26 cellular contexts compared by ENCODE assay signal in genomic region chr12:108180255-108181094, GRCh38. TPM values are rescaled to one million over a fixed set of nuclear protein-coding genes. Genes with fewer than 3 reads are reported as not detected.
DNase-seq lines count a peak whose midpoint lies in the region; ATAC-seq, FAIRE-seq and TF ChIP-seq lines count a peak whose summit lies in the region.
"Had no signal": no experiment of that assay in that cellular context is flagged by ENCODE, and none has a peak within 500 bp of the region (broad histone marks: within the 10 kb centered on the region; RNA-seq: fewer than 3 reads in every experiment).

No MANE protein-coding gene starts in this region.

- 0 out of 2 replicates have a peak overlapping the region, but pooled peaks have one; percentile 64 for H2BK20ac ChIP-seq in H1 (ENCODE audit: low read length)

- no peaks in the 10 kb centered on the region for H4K20me1 ChIP-seq in H1 (replicated peaks in 1 of 2; ENCODE audit: control insufficient read depth in 1 of 2, insufficient read depth in 2 of 2, low read length in 2 of 2)

- no peak overlapping the region for H3K23ac ChIP-seq in H1 (ENCODE audit: insufficient read length)

- no peak overlapping the region for H3K9ac ChIP-seq in H1 (replicated peaks in 1 of 4; ENCODE audit: extremely low read depth in 1 of 4, low read depth in 3 of 4, low read length in 3 of 4)

- no peaks in the 10 kb centered on the region for H3K23me2 ChIP-seq in H1 (ENCODE audit: low read depth, low read length)

- no peaks in the 10 kb centered on the region for H3K79me1 ChIP-seq in H1 (ENCODE audit: low read depth, low read length)

- no peak overlapping the region for H3K4me3 Mint-ChIP-seq in stimulated activated effector memory CD8-positive, alpha-beta T cell treated with anti-CD3 and anti-CD28 coated beads, Interleukin-12 subunit alpha, Interleukin-12 subunit beta, amount 100 ng/mL, for 72 hours
- H3K4me3 Mint-ChIP-seq: CD4-positive, CD25-positive, alpha-beta regulatory T cell had no signal

- no peak overlapping the region for H3K18ac ChIP-seq in H1 (ENCODE audit: extremely low read depth, low read length)

- no peak overlapping the region for H2BK120ac ChIP-seq in H1 (replicated peaks; ENCODE audit: low read depth, low read length)

- H4K91ac ChIP-seq in H1 (replicated peaks; ENCODE audit: insufficient read length, low read length) = no peak overlapping the region

- TF ChIP-seq RAD21 in H1 (IDR thresholded peaks at IDR 0.05 in 1 of 2, conservative IDR thresholded peaks at IDR 0.05 in 1 of 2; ENCODE audit: low read depth in 2 of 2, low read length in 2 of 2) = no peak

- no peak overlapping the region for H3K14ac ChIP-seq in H1 (ENCODE audit: insufficient read length)

- peaks cover 0 to 4% (median under 1%) of the 10 kb centered on the region in 4 experiments; a peak in 3 of 7 replicates for H3K4me1 ChIP-seq in H1 (replicated peaks in 1 of 4; ENCODE audit: control insufficient read depth in 3 of 4, insufficient read depth in 4 of 4, low read length in 3 of 4)
- no peaks in the 10 kb centered on the region for H3K4me1 ChIP-seq in left lung
- H3K4me1 ChIP-seq: A549 had no signal

- H3K4me3 ChIP-seq in H1 (ENCODE audit: extremely low read depth in 1 of 4, insufficient read depth in 2 of 4, low read depth in 3 of 4, low read length in 4 of 4) (no peak overlapping the region), left lung (no peak overlapping the region)
- H3K4me3 ChIP-seq: A549, K562, PC-9, SK-N-MC had no signal

- no peak overlapping the region for H2AK5ac ChIP-seq in H1 (ENCODE audit: low read depth, low read length)

- no peak overlapping the region for H4K5ac ChIP-seq in H1 (ENCODE audit: insufficient read length, low read depth, low read length)

- intact Hi-C loops in left lung (cut with DNase I) = no loop called here

- TF ChIP-seq EP300 in H1 (IDR thresholded peaks at IDR 0.05; ENCODE audit: borderline replicate concordance in 1 of 2, low read depth in 2 of 2, low read length in 2 of 2) = no peak

- TF ChIP-seq CTCF in H1 (IDR thresholded peaks at IDR 0.05; ENCODE audit: control extremely low read depth in 1 of 3, insufficient read depth in 1 of 3, low read depth in 1 of 3, low read length in 3 of 3) (no peak), left lung (IDR thresholded peaks at IDR 0.05) (no peak)

- no peak for DNase-seq in GM12891 (ENCODE audit: insufficient read length, low spot score)
- DNase-seq in H1 (ENCODE audit: low read depth in 1 of 2, low spot score in 2 of 2) = no peak
- DNase-seq in stimulated activated effector memory CD8-positive, alpha-beta T cell treated with anti-CD3 and anti-CD28 coated beads, Interleukin-12 subunit alpha, Interleukin-12 subunit beta, amount 100 ng/mL, for 72 hours (ENCODE audit: low spot score in 2 of 2) = no peak
- DNase-seq in left lung = no peak
- DNase-seq in SW480 (ENCODE audit: low spot score) = no peak
- DNase-seq: BE2C; CD4-positive, CD25-positive, alpha-beta regulatory T cell; EL; GOT3; NCI-H1092 treated with DMSO at 0.1 percent for 48 hours; NCI-H1436 treated with DMSO at 0.1 percent for 48 hours; NCI-H1930; PC-9; RPMI8226; SHP77 treated with DMSO at 0.1 percent for 48 hours; SW 1271 had no signal

- CTCF ChIA-PET in H1 (lab: Charles Lee; ENCODE audit: partially characterized antibody) = interaction anchor here (0.7 to 4.6 kb wide), 7 partner anchors 9 to 117 kb away, joined by 3 to 24 read pairs (median 4); partner anchors contain the start of gene WSCD2

- H2AFZ ChIP-seq in H1 (ENCODE audit: low read length) = no peak overlapping the region
- H2AFZ ChIP-seq: PC-9 had no signal

- no peak overlapping the region for H2BK5ac ChIP-seq in H1 (ENCODE audit: low read depth, low read length)

- no peaks in the 10 kb centered on the region for H3K4me1 Mint-ChIP-seq in stimulated activated effector memory CD8-positive, alpha-beta T cell treated with anti-CD3 and anti-CD28 coated beads, Interleukin-12 subunit alpha, Interleukin-12 subunit beta, amount 100 ng/mL, for 72 hours
- H3K4me1 Mint-ChIP-seq: CD4-positive, CD25-positive, alpha-beta regulatory T cell had no signal

- H3K9me3 ChIP-seq in H1 (ENCODE audit: insufficient read depth in 2 of 2, low read depth in 1 of 2, low read length in 1 of 2) (peaks cover 0 to 4% of the 10 kb centered on the region in 2 experiments), left lung (no peaks in the 10 kb centered on the region)
- H3K9me3 ChIP-seq: A549, BE2C had no signal

- H3K36me3 ChIP-seq in H1 (ENCODE audit: control insufficient read depth in 2 of 4, insufficient read depth in 4 of 4, low read length in 3 of 4) (no peaks in the 10 kb centered on the region), left lung (no peaks in the 10 kb centered on the region)
- H3K36me3 ChIP-seq: BE2C had no signal

- H3K79me2 ChIP-seq in H1 (ENCODE audit: control insufficient read depth in 1 of 2, insufficient read depth in 2 of 2, low read length in 2 of 2) = no peaks in the 10 kb centered on the region

- no peak overlapping the region for H2BK15ac ChIP-seq in H1 (ENCODE audit: low read length)

- no peak overlapping the region for H3K4me2 ChIP-seq in H1 (ENCODE audit: insufficient read depth in 1 of 2, low read depth in 2 of 2, low read length in 2 of 2)
- H3K4me2 ChIP-seq: A549, PC-9 had no signal

- no peak for TF ChIP-seq POLR2A in GM12891 (IDR thresholded peaks at IDR 0.05; ENCODE audit: low read depth, low read length)
- TF ChIP-seq POLR2A in H1 (IDR thresholded peaks at IDR 0.05; ENCODE audit: control extremely low read depth in 1 of 2, low read depth in 2 of 2, low read length in 2 of 2) = no peak

- FAIRE-seq in GM12891 (lab: Jason Lieb, UNC) (no peak), H1 (lab: Jason Lieb, UNC) (no peak)
- FAIRE-seq: A549, HepG2, K562 had no signal

- H3K27me3 ChIP-seq in H1 (replicated peaks in 1 of 4; ENCODE audit: control insufficient read depth in 3 of 4, extremely low read depth in 1 of 4, insufficient read depth in 3 of 4, low read length in 3 of 4) (no peaks in the 10 kb centered on the region), left lung (no peaks in the 10 kb centered on the region)
- H3K27me3 ChIP-seq: BE2C had no signal

- POLR2A ChIA-PET in H1 (lab: Charles Lee; ENCODE audit: partially characterized antibody) = no interaction called here

- no peaks in the 10 kb centered on the region for H3K9me3 Mint-ChIP-seq in stimulated activated effector memory CD8-positive, alpha-beta T cell treated with anti-CD3 and anti-CD28 coated beads, Interleukin-12 subunit alpha, Interleukin-12 subunit beta, amount 100 ng/mL, for 72 hours

- ATAC-seq in GM19025 (IDR thresholded peaks at IDR 0.05; ENCODE audit: low read depth, unreplicated experiment) = peak; percentile 64
- peak; percentile 23 for ATAC-seq in stimulated activated effector memory CD8-positive, alpha-beta T cell treated with anti-CD3 and anti-CD28 coated beads, Interleukin-12 subunit alpha, Interleukin-12 subunit beta, amount 100 ng/mL, for 72 hours
- ATAC-seq in left lung = no peak
- ATAC-seq in HG03135 (IDR thresholded peaks at IDR 0.05; ENCODE audit: unreplicated experiment) = no peak
- no peak for ATAC-seq in GM21447 (IDR thresholded peaks at IDR 0.05; ENCODE audit: unreplicated experiment)
- ATAC-seq: HepG2, K562 had no signal

- no peak overlapping the region for H3K4ac ChIP-seq in H1 (replicated peaks; ENCODE audit: insufficient read length, low read depth, low read length)

- H3K36me3 Mint-ChIP-seq in stimulated activated effector memory CD8-positive, alpha-beta T cell treated with anti-CD3 and anti-CD28 coated beads, Interleukin-12 subunit alpha, Interleukin-12 subunit beta, amount 100 ng/mL, for 72 hours = no peaks in the 10 kb centered on the region
- H3K36me3 Mint-ChIP-seq: CD4-positive, CD25-positive, alpha-beta regulatory T cell had no signal

- H2BK12ac ChIP-seq in H1 (ENCODE audit: low read depth, low read length) = peak overlapping the region; percentile 50; the same call in 1 of the 2 replicates

- H3K56ac ChIP-seq in H1 (replicated peaks; ENCODE audit: insufficient read length, low read depth, low read length) = no peak overlapping the region

- H4K8ac ChIP-seq in H1 (ENCODE audit: extremely low read depth, insufficient read depth, low read length) = no peak overlapping the region; the same call in 1 of the 2 replicates

- H3K27ac ChIP-seq in H1 (ENCODE audit: low read depth, low read length) (no peak overlapping the region; the same call in 1 of the 2 replicates), left lung (no peak overlapping the region)
- H3K27ac ChIP-seq: A549, HL-60, PC-9, SK-N-MC had no signal

- 89 to 100% methylated on average over 1 to 7 of the region's 7 CpGs for WGBS in H1 (ENCODE audit: extremely low coverage in 1 of 2, insufficient coverage in 1 of 2, insufficient read length in 1 of 2, insufficient replicate concordance in 2 of 2, low coverage in 1 of 2, low lambda C conversion rate in 2 of 2, missing lambda C conversion rate in 1 of 2), 2 experiments

- no peak overlapping the region for H3K27ac Mint-ChIP-seq in stimulated activated effector memory CD8-positive, alpha-beta T cell treated with anti-CD3 and anti-CD28 coated beads, Interleukin-12 subunit alpha, Interleukin-12 subunit beta, amount 100 ng/mL, for 72 hours
- H3K27ac Mint-ChIP-seq: CD4-positive, CD25-positive, alpha-beta regulatory T cell had no signal

TF ChIP-seq in GM12891, 5 proteins besides CTCF, POLR2A, EP300 and RAD21 (continues in another document):
- TF ChIP-seq TAF1 (IDR thresholded peaks at IDR 0.05; ENCODE audit: low read depth, low read length) = no peak
- TF ChIP-seq POLR2AphosphoS5 (IDR thresholded peaks at IDR 0.05; ENCODE audit: low read depth, low read length) = no peak
- peak; percentile 47; the same call in 1 of the 2 replicates for TF ChIP-seq SPI1 (IDR thresholded peaks at IDR 0.05; ENCODE audit: low read depth, low read length)
- no peak for TF ChIP-seq POU2F2 (IDR thresholded peaks at IDR 0.05; ENCODE audit: low read depth, low read length)

TF ChIP-seq in H1, 55 proteins besides CTCF, POLR2A, EP300 and RAD21:
- TF ChIP-seq E2F6 (IDR thresholded peaks at IDR 0.05) = no peak

RNA-seq across cellular contexts. Expression of gene WSCD2, which starts 51.4 kb away (rescaled TPM):
- not detected for polyA plus RNA-seq in GM12891 (2012; ENCODE audit: low read depth, missing spikeins)
- 1.7 and 2.2 TPM in 2 replicates for total RNA-seq in H1 (2021; fragmentation: NEBNext Ultra II Directional; extraction: Animal tissue kit (Norgen Biotek cat#: 25700))
- 0.99 and 1.3 TPM in 2 replicates for polyA plus RNA-seq in H1 (2011; rRNA removed)
- 1.00 TPM for polyA plus RNA-seq in H1 (2011; cell fraction: cytosol; rRNA removed)
- 2.6 TPM for polyA plus RNA-seq in H1 (2011; cell fraction: nucleus; rRNA removed)
- polyA plus RNA-seq in H1 (2012, experiment 1 of 2) = 1.1 to 2.5 TPM (median 1.3 TPM) in 4 replicates
- polyA plus RNA-seq in H1 (2012, experiment 2 of 2) = 1.1 TPM
- 0.73 TPM for polyA plus RNA-seq in H1 (2013, experiment 1 of 2)
- polyA plus RNA-seq in H1 (2013, experiment 2 of 2) = 0.70 TPM
- 1.7 and 5.8 TPM in 2 replicates for polyA minus RNA-seq in H1 (2011; rRNA and poly(A)+ RNA removed)
- polyA minus RNA-seq in H1 (2011; cell fraction: cytosol; rRNA and poly(A)+ RNA removed) = 1.9 TPM
- 4.1 TPM for polyA minus RNA-seq in H1 (2011; cell fraction: nucleus; rRNA and poly(A)+ RNA removed)
- under 1 TPM; 0.29 to 0.41 TPM for total RNA-seq in left lung
- total RNA-seq: HepG2, HT-29, NCI-H460, PC-9 had no signal
- polyA plus RNA-seq: A549, HepG2 had no signal

Comparison
In these comparisons a context has a peak if more than half of its experiments do, and no peak if none do; other contexts are left out.
1. ATAC-seq: peak in GM19025 (single experiment) and stimulated activated effector memory CD8-positive, alpha-beta T cell treated with anti-CD3 and anti-CD28 coated beads, Interleukin-12 subunit alpha, Interleukin-12 subunit beta, amount 100 ng/mL, for 72 hours (single experiment); none in left lung (single experiment), HG03135 (single experiment) and GM21447 (single experiment).